Comparison of ENCODE assay signal across 9 cellular contexts in the genomic region with DNA sequence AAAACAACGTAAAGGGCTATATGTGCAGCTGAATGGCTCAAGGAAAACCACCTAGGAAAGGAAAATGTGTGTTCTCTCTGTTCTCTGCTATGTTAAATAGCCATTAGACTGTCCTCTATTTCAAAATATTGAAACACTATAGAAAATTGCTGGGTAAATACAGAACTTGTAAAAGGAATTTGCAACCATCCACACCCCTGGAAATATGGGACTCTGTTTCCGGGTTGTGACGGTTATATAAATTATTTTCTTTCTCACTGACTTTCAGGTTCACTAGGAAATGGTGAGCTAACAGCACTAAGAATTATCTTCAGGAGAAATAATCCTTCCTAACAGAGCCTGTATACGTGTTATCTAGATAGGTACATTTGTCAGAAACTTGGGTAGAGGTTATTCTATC.
"Had no signal": no experiment of that assay in that cellular context is flagged by ENCODE, and none has a peak within 500 bp of the region (broad histone marks: within the 10 kb centered on the region; RNA-seq: fewer than 3 reads in every experiment).

No MANE protein-coding gene starts in this region.

- H3K36me3 ChIP-seq: HAP-1 had no signal

- H3K4me1 ChIP-seq: HAP-1 had no signal

- H3K9me3 ChIP-seq: HAP-1 had no signal

- DNase-seq: GM23248, GOT3, H7, H9, HCEC 1CT, HFFc6 had no signal

- ATAC-seq: GM23338, HCT116 had no signal

- H3K4me3 ChIP-seq: GM23248, GM23338, HAP-1 had no signal
